21 cellular contexts compared by ENCODE assay signal in the genomic region with DNA sequence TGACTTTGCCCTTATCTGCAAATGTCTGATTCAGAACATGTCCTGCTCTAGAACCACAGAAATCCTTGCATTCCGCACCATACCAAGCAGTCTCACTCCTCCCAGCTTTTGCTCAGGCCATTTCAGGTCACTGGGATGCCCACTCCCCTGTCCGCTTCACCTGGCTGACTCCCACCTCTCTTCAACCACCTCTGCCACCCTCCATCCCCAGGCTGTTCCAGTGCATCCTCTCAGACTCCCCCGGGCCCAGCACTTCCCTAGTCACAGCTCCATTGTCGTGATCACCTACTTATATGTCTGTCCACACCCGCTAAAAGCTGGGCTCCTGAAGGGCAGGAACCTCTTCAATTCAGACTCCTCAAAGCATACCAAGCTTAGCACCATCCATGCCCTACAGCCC. TPM values are rescaled to one million over a fixed set of nuclear protein-coding genes. Genes with fewer than 3 reads are reported as not detected.
"Had no signal": no experiment of that assay in that cellular context is flagged by ENCODE, and none has a peak within 500 bp of the region (broad histone marks: within the 10 kb centered on the region; RNA-seq: fewer than 3 reads in every experiment).

No MANE protein-coding gene starts in this region.

- DNase-seq: dermis blood vessel endothelial cell; effector CD4-positive, alpha-beta T cell; effector memory CD4-positive, alpha-beta T cell; foreskin keratinocyte; glutamatergic neuron; heart right ventricle; hippocampal formation; left cardiac atrium; left ventricle myocardium superior; lower lobe of right lung; mesenchymal stem cell; mucosa of descending colon had no signal

- H3K27me3 ChIP-seq: left lung had no signal

- H3K4me3 Mint-ChIP-seq: mesothelial cell of epicardium had no signal

- H3K27ac Mint-ChIP-seq: mesothelial cell of epicardium had no signal

- H3K4me1 ChIP-seq: foreskin keratinocyte, gastroesophageal sphincter, heart right ventricle, left lung, lower lobe of right lung had no signal

- H3K27ac ChIP-seq: coronary artery, dorsolateral prefrontal cortex, esophagus muscularis mucosa, foreskin keratinocyte, gastroesophageal sphincter, heart right ventricle, left lung, lower lobe of right lung had no signal

- ATAC-seq: foreskin keratinocyte, gastroesophageal sphincter, heart right ventricle, left cardiac atrium, left lung, left ventricle myocardium superior, lower lobe of right lung, mucosa of descending colon had no signal

- H3K9me3 ChIP-seq: gastroesophageal sphincter, left lung, lower lobe of right lung, mucosa of descending colon had no signal

- H3K36me3 Mint-ChIP-seq: mesothelial cell of epicardium had no signal

- H3K9me3 Mint-ChIP-seq: mesothelial cell of epicardium had no signal

- H3K4me1 Mint-ChIP-seq: mesothelial cell of epicardium had no signal

- H3K4me3 ChIP-seq: coronary artery, dorsolateral prefrontal cortex, esophagus muscularis mucosa, gastroesophageal sphincter, heart right ventricle, left lung, lower lobe of right lung, mucosa of descending colon had no signal

- H3K36me3 ChIP-seq: esophagus muscularis mucosa, gastroesophageal sphincter, heart right ventricle, left lung, lower lobe of right lung had no signal

RNA-seq across cellular contexts. Expression of a gene that starts 58.4 kb away (rescaled TPM):
- total RNA-seq: fibroblast of lung, fibroblast of villous mesenchyme, myocyte had no signal
